In the genomic region with DNA sequence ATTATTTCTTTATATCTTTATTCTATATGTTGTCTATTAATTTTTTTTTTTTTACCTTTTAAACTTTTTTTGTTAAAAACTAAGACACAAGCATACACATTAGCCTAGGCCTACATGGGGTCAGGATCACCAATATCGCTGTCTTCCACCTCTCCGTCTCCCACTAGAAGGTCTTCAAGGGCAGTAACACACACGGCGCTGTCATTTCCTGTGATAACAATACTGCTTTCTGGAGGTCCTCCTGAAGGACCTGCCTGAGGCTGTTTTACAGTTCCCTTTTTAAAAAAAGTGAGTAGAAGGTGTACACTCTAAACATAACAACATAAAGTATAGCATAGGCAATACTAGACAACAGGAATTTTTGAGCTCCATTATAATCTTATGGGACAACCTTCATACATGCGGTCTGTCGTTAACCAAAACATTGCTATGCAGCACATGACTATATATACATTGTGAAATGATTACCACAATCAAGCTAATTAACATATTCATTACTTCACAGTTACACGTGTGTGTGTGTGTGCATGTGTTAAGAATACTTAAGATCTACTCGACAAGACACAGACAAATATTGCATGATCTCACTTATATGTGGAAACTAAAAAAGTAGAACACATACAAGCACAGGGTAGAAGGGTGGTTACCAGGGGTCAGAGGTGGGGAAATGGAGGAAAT, we compare ENCODE assay signal across 1 cellular context.
TF ChIP-seq lines count a peak whose summit lies in the region.

No MANE protein-coding gene starts in this region.

TF ChIP-seq in K562, 482 proteins besides CTCF, POLR2A, EP300 and RAD21 (continued from another document and continues in another):
- TF ChIP-seq CUX1 (CRISPR knock-in tag; IDR thresholded peaks at IDR 0.05) (no peak), GABPB2 (CRISPR knock-in tag; conservative IDR thresholded peaks at IDR 0.05) (no peak), CBX5 (IDR thresholded peaks at IDR 0.05; ENCODE audit: borderline replicate concordance, low read depth) (no peak), CC2D1A (IDR thresholded peaks at IDR 0.05) (no peak), NUFIP1 (IDR thresholded peaks at IDR 0.05; ENCODE audit: partially characterized antibody) (no peak), TCF3 (CRISPR knock-in tag; IDR thresholded peaks at IDR 0.05) (peak; percentile 58), RBBP5 (IDR thresholded peaks at IDR 0.05; ENCODE audit: borderline replicate concordance, insufficient read depth, low read length, poor library complexity, severe bottlenecking) (no peak), CREM (IDR thresholded peaks at IDR 0.05; ENCODE audit: low read depth) (0 out of 2 replicates have a peak, but pooled peaks have one; percentile 19), CEBPG (CRISPR knock-in tag; IDR thresholded peaks at IDR 0.05) (no peak), CEBPG (tag; conservative IDR thresholded peaks at IDR 0.05 in 1 of 2, IDR thresholded peaks at IDR 0.05 in 1 of 2) (0 out of 4 replicates have a peak, but pooled peaks of 1 of the 2 experiments have one; percentile 16), CBFA2T2 (conservative IDR thresholded peaks at IDR 0.05) (peak; percentile 47; the same call in 1 of the 2 replicates), DPF2 (IDR thresholded peaks at IDR 0.05) (peak; percentile 70; the same call in 1 of the 2 replicates), GTF2E2 (tag; IDR thresholded peaks at IDR 0.05) (no peak), ARHGAP35 (IDR thresholded peaks at IDR 0.05; ENCODE audit: partially characterized antibody) (no peak), ZNF408 (CRISPR knock-in tag; IDR thresholded peaks at IDR 0.05; ENCODE audit: low read depth) (no peak), CBX3 (IDR thresholded peaks at IDR 0.05; ENCODE audit: borderline replicate concordance in 1 of 2, low read length in 2 of 2) (peak in 1 of 2 experiments; percentile 26; a peak in 1 of 3 replicates), ETV1 (tag; conservative IDR thresholded peaks at IDR 0.05; ENCODE audit: low read depth) (peak; percentile 26; the same call in 1 of the 2 replicates), MLX (CRISPR knock-in tag; conservative IDR thresholded peaks at IDR 0.05) (no peak), CBFB (CRISPR knock-in tag; IDR thresholded peaks at IDR 0.05) (no peak), ARID1B (IDR thresholded peaks at IDR 0.05) (peak; percentile 69), JUND (IDR thresholded peaks at IDR 0.05; ENCODE audit: borderline replicate concordance, low read depth, low read length) (no peak), JUND (tag; IDR thresholded peaks at IDR 0.05; ENCODE audit: borderline replicate concordance, low read depth, low read length) (no peak), MNT (conservative IDR thresholded peaks at IDR 0.05) (peak; percentile 28 to 49; a peak in 3 of 4 replicates), CBFA2T3 (IDR thresholded peaks at IDR 0.05) (peak; percentile 78), MCM3 (IDR thresholded peaks at IDR 0.05) (no peak), RCOR1 (IDR thresholded peaks at IDR 0.05; ENCODE audit: borderline replicate concordance in 1 of 2, low read depth in 2 of 2, low read length in 2 of 2) (0 out of 4 replicates have a peak, but pooled peaks of 1 of the 2 experiments have one; percentile 5), TAL1 (IDR thresholded peaks at IDR 0.05) (peak; percentile 47; the same call in 1 of the 2 replicates), SMARCE1 (IDR thresholded peaks at IDR 0.05) (peak; percentile 25; the same call in 1 of the 2 replicates), HNRNPL (IDR thresholded peaks at IDR 0.05; ENCODE audit: low read depth, low read length) (no peak), ZNF695 (CRISPR knock-in tag; IDR thresholded peaks at IDR 0.05) (no peak), CEBPB (tag; IDR thresholded peaks at IDR 0.05) (peak; percentile 71)
- TF ChIP-seq, protein P1, sequence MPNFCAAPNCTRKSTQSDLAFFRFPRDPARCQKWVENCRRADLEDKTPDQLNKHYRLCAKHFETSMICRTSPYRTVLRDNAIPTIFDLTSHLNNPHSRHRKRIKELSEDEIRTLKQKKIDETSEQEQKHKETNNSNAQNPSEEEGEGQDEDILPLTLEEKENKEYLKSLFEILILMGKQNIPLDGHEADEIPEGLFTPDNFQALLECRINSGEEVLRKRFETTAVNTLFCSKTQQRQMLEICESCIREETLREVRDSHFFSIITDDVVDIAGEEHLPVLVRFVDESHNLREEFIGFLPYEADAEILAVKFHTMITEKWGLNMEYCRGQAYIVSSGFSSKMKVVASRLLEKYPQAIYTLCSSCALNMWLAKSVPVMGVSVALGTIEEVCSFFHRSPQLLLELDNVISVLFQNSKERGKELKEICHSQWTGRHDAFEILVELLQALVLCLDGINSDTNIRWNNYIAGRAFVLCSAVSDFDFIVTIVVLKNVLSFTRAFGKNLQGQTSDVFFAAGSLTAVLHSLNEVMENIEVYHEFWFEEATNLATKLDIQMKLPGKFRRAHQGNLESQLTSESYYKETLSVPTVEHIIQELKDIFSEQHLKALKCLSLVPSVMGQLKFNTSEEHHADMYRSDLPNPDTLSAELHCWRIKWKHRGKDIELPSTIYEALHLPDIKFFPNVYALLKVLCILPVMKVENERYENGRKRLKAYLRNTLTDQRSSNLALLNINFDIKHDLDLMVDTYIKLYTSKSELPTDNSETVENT (CRISPR knock-in tag; IDR thresholded peaks at IDR 0.05) = no peak
- TF ChIP-seq, protein P2, sequence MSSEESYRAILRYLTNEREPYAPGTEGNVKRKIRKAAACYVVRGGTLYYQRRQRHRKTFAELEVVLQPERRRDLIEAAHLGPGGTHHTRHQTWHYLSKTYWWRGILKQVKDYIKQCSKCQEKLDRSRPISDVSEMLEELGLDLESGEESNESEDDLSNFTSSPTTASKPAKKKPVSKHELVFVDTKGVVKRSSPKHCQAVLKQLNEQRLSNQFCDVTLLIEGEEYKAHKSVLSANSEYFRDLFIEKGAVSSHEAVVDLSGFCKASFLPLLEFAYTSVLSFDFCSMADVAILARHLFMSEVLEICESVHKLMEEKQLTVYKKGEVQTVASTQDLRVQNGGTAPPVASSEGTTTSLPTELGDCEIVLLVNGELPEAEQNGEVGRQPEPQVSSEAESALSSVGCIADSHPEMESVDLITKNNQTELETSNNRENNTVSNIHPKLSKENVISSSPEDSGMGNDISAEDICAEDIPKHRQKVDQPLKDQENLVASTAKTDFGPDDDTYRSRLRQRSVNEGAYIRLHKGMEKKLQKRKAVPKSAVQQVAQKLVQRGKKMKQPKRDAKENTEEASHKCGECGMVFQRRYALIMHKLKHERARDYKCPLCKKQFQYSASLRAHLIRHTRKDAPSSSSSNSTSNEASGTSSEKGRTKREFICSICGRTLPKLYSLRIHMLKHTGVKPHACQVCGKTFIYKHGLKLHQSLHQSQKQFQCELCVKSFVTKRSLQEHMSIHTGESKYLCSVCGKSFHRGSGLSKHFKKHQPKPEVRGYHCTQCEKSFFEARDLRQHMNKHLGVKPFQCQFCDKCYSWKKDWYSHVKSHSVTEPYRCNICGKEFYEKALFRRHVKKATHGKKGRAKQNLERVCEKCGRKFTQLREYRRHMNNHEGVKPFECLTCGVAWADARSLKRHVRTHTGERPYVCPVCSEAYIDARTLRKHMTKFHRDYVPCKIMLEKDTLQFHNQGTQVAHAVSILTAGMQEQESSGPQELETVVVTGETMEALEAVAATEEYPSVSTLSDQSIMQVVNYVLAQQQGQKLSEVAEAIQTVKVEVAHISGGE (CRISPR knock-in tag; IDR thresholded peaks at IDR 0.05) = peak in 1 of 3 experiments; percentile 32; a peak in 1 of 6 replicates
- TF ChIP-seq, protein P3, sequence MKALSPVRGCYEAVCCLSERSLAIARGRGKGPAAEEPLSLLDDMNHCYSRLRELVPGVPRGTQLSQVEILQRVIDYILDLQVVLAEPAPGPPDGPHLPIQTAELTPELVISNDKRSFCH (CRISPR knock-in tag; IDR thresholded peaks at IDR 0.05) = no peak
- TF ChIP-seq, protein P3 (tag; IDR thresholded peaks at IDR 0.05) = no peak
- TF ChIP-seq, protein P4, sequence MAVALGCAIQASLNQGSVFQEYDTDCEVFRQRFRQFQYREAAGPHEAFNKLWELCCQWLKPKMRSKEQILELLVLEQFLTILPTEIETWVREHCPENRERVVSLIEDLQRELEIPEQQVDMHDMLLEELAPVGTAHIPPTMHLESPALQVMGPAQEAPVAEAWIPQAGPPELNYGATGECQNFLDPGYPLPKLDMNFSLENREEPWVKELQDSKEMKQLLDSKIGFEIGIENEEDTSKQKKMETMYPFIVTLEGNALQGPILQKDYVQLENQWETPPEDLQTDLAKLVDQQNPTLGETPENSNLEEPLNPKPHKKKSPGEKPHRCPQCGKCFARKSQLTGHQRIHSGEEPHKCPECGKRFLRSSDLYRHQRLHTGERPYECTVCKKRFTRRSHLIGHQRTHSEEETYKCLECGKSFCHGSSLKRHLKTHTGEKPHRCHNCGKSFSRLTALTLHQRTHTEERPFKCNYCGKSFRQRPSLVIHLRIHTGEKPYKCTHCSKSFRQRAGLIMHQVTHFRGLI (CRISPR knock-in tag; IDR thresholded peaks at IDR 0.05) = no peak
- TF ChIP-seq, protein P5, sequence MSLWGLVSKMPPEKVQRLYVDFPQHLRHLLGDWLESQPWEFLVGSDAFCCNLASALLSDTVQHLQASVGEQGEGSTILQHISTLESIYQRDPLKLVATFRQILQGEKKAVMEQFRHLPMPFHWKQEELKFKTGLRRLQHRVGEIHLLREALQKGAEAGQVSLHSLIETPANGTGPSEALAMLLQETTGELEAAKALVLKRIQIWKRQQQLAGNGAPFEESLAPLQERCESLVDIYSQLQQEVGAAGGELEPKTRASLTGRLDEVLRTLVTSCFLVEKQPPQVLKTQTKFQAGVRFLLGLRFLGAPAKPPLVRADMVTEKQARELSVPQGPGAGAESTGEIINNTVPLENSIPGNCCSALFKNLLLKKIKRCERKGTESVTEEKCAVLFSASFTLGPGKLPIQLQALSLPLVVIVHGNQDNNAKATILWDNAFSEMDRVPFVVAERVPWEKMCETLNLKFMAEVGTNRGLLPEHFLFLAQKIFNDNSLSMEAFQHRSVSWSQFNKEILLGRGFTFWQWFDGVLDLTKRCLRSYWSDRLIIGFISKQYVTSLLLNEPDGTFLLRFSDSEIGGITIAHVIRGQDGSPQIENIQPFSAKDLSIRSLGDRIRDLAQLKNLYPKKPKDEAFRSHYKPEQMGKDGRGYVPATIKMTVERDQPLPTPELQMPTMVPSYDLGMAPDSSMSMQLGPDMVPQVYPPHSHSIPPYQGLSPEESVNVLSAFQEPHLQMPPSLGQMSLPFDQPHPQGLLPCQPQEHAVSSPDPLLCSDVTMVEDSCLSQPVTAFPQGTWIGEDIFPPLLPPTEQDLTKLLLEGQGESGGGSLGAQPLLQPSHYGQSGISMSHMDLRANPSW (CRISPR knock-in tag; IDR thresholded peaks at IDR 0.05) = no peak
- TF ChIP-seq, protein P6, sequence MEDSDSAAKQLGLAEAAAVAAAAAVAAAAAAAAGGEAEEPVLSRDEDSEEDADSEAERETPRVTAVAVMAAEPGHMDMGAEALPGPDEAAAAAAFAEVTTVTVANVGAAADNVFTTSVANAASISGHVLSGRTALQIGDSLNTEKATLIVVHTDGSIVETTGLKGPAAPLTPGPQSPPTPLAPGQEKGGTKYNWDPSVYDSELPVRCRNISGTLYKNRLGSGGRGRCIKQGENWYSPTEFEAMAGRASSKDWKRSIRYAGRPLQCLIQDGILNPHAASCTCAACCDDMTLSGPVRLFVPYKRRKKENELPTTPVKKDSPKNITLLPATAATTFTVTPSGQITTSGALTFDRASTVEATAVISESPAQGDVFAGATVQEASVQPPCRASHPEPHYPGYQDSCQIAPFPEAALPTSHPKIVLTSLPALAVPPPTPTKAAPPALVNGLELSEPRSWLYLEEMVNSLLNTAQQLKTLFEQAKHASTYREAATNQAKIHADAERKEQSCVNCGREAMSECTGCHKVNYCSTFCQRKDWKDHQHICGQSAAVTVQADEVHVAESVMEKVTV (CRISPR knock-in tag; IDR thresholded peaks at IDR 0.05) = no peak
